ENCODE assay signal across 8 cellular contexts in the genomic region with DNA sequence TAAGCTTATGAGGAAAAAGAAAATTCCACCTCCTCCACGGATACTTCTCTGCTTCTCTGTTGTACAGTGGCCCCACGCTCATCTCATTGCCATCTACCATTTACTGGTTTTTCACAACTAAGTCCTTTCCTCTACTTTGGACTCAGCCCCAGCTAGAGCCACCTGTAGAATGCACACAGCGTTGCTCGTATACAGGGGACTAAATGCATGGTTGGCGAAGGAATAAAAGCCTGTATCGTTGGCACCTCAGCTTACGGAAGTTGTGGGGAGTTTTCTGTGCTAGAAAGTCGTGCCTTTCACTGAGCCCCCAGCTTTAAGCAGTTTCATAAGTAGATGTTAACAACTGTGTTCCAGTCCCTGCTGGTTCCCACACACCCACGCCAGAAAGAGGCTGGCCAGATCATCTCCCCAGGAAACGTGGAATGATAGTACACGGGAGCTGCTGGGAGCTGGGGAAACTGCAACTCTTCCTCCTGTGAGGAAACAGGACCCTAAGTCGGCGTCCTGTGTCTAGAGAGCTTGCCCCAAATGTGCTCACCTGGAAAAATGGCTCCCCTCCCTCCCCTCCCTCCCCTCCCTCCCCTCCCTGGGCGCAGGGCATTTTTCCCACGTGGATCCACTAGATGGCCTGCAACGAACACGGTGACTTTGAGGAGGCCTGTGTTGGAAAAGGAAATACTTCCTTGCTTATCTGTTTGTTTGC. TPM values are rescaled to one million over a fixed set of nuclear protein-coding genes. Genes with fewer than 3 reads are reported as not detected.
DNase-seq lines count a peak whose midpoint lies in the region; ATAC-seq lines count a peak whose summit lies in the region.

No MANE protein-coding gene starts in this region.

- DNase-seq in COLO668 (lab: John Stamatoyannopoulos, UW; ENCODE audit: unreplicated experiment): peak; percentile 65
- peak; percentile 41 for DNase-seq in Jurkat, Clone E6-1 (ENCODE audit: low read depth, low spot score)
- DNase-seq in iPS-NIHi11 (ENCODE audit: low spot score): peak; percentile 54
- peak in 40 of 49 donors; percentile 6 to 70 (median 38) for DNase-seq in substantia nigra (lab: John Stamatoyannopoulos, UW)
- no peak for DNase-seq in activated T-cell treated with anti-CD3 and anti-CD28 coated beads, Interleukin-2, amount 50 U/mL, for 24 hours

- ATAC-seq in HG02852 (IDR thresholded peaks at IDR 0.05; ENCODE audit: unreplicated experiment) (no peak), HG02623 (IDR thresholded peaks at IDR 0.05; ENCODE audit: unreplicated experiment) (no peak)

- peak overlapping the region; percentile 11; the same call in 1 of the 2 replicates for H3K4me3 ChIP-seq in Jurkat, Clone E6-1 (ENCODE audit: low read length)

- H3K27me3 Mint-ChIP-seq in activated T-cell treated with anti-CD3 and anti-CD28 coated beads, Interleukin-2, amount 50 U/mL, for 24 hours: no peaks in the 10 kb centered on the region

- H3K4me3 Mint-ChIP-seq in activated T-cell treated with anti-CD3 and anti-CD28 coated beads, Interleukin-2, amount 50 U/mL, for 24 hours: no peak overlapping the region

- H3K9me3 Mint-ChIP-seq in activated T-cell treated with anti-CD3 and anti-CD28 coated beads, Interleukin-2, amount 50 U/mL, for 24 hours: peaks cover 13% of the 10 kb centered on the region

- H3K27ac ChIP-seq in angular gyrus (ENCODE audit: low read depth, low read length) (peak overlapping the region; percentile 22), substantia nigra (ENCODE audit: low read depth, low read length, poor library complexity, severe bottlenecking) (no peak overlapping the region)

- H3K36me3 Mint-ChIP-seq in activated T-cell treated with anti-CD3 and anti-CD28 coated beads, Interleukin-2, amount 50 U/mL, for 24 hours (ENCODE audit: low read depth): no peaks in the 10 kb centered on the region

- H3K4me1 Mint-ChIP-seq in activated T-cell treated with anti-CD3 and anti-CD28 coated beads, Interleukin-2, amount 50 U/mL, for 24 hours (ENCODE audit: low read depth): peaks cover 43% of the 10 kb centered on the region

- no peak overlapping the region for H3K27ac Mint-ChIP-seq in activated T-cell treated with anti-CD3 and anti-CD28 coated beads, Interleukin-2, amount 50 U/mL, for 24 hours

RNA-seq across cellular contexts. Expression of a gene that starts 43.7 kb away (rescaled TPM):
- polyA plus RNA-seq in Jurkat, Clone E6-1 (2012; ENCODE audit: insufficient read depth, insufficient read length): 48.4 TPM
